Comparison of ENCODE assay signal across 8 cellular contexts in the genomic region with DNA sequence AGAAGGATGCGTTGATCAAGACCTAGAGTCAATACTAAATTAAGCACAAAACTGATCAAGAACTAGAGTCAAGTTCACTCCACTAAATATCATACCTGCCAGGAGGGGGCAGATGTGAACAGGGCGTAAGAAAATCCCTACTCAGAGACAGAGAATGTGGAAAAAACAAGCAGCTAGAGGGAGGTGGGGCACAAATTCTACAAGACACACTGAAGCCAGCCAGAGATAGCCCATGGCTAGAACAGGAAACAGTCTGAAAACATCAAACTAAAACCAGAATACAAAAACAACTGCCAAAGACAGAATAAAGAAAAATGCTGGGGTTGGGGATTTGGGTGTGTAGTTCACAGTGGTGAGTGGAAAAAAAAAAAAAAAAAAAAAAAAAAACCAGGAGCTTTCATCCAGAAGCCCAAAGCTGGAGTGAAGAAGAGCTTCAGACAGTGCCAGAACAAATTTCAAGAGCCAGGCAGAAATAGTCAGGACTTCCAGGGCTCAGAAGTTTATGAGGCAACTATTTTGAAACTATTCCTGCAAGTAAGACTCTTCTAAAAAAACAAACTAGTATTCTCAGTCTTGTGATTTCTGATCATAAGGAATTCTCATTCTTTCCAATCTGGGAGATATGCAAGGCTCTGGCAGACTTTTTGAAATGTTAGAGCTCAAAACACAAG.
DNase-seq lines count a peak whose midpoint lies in the region; ATAC-seq and TF ChIP-seq lines count a peak whose summit lies in the region.

No MANE protein-coding gene starts in this region.

- H3K4me2 ChIP-seq in SU-DHL-6 (ENCODE audit: low read depth, low read length, poor library complexity, severe bottlenecking): no peak overlapping the region

- peaks cover 49% of the 10 kb centered on the region for H3K4me1 Mint-ChIP-seq in HFFc6 (ENCODE audit: low read depth)

- H3K27me3 ChIP-seq in SU-DHL-6 (ENCODE audit: low read length): no peaks in the 10 kb centered on the region
- no peaks in the 10 kb centered on the region for H3K27me3 ChIP-seq in colonic mucosa

- H3F3A ChIP-seq in SU-DHL-6 (ENCODE audit: insufficient read depth): no peaks in the 10 kb centered on the region

- ATAC-seq in activated CD4-positive, CD25-positive, alpha-beta regulatory T cell treated with anti-CD3 and anti-CD28 coated beads, Interleukin-2, amount 50 U/mL, for 24 hours: peak; percentile 44 to 74
- ATAC-seq in stimulated activated naive CD8-positive, alpha-beta T cell treated with anti-CD3 and anti-CD28 coated beads, Interleukin-15, Interleukin-2, amounts not matched to agents 100 U/mL and 50 U/mL, for 24 hours: peak; percentile 68

- no peaks in the 10 kb centered on the region for H3K36me3 ChIP-seq in SU-DHL-6 (ENCODE audit: low read length)
- no peaks in the 10 kb centered on the region for H3K36me3 ChIP-seq in colonic mucosa

- H2AFZ ChIP-seq in SU-DHL-6 (ENCODE audit: low read depth, low read length, severe bottlenecking): no peak overlapping the region

- intact Hi-C loops in colonic mucosa (cut with DNase I): loop anchor here (2.0 kb wide), 2 partner anchors 118 to 194 kb away; a partner anchor contains a TSS

- no peaks in the 10 kb centered on the region for H3K79me2 ChIP-seq in SU-DHL-6 (ENCODE audit: insufficient read depth, low read length)

- H3K27ac ChIP-seq in SU-DHL-6 (ENCODE audit: low read depth, low read length): no peak overlapping the region
- peak overlapping the region; percentile 29 for H3K27ac ChIP-seq in colonic mucosa

- no peaks in the 10 kb centered on the region for H3K9me3 Mint-ChIP-seq in HFFc6

- no peaks in the 10 kb centered on the region for H3K4me1 ChIP-seq in colonic mucosa

- H3K9me3 ChIP-seq in SU-DHL-6 (ENCODE audit: insufficient read depth, low read length) (no peaks in the 10 kb centered on the region), colonic mucosa (no peaks in the 10 kb centered on the region)

- H3K9me2 ChIP-seq in SU-DHL-6 (replicated peaks; ENCODE audit: insufficient read depth, low read length): no peaks in the 10 kb centered on the region

- DNase-seq in activated CD4-positive, CD25-positive, alpha-beta regulatory T cell treated with anti-CD3 and anti-CD28 coated beads, Interleukin-2, amount 50 U/mL, for 72 hours: no peak
- DNase-seq in HFFc6 (peak; percentile 85), NCI-H1105 (lab: John Stamatoyannopoulos, UW) (peak; percentile 55), colonic mucosa (peak; percentile 75), medulla oblongata (ENCODE audit: extremely low spot score) (peak; percentile 56)
- DNase-seq in stimulated activated naive CD8-positive, alpha-beta T cell treated with anti-CD3 and anti-CD28 coated beads, Interleukin-15, Interleukin-2, amounts not matched to agents 100 U/mL and 50 U/mL, for 24 hours: peak; percentile 65

- peak overlapping the region; percentile 50 for H3K4me3 Mint-ChIP-seq in HFFc6

- H3K27me3 Mint-ChIP-seq in HFFc6 (ENCODE audit: insufficient read depth): peaks cover 1% of the 10 kb centered on the region; the same call in 1 of the 2 replicates

- peak overlapping the region; percentile 78 for H3K27ac Mint-ChIP-seq in HFFc6

- H3K4me3 ChIP-seq in SU-DHL-6 (ENCODE audit: insufficient read depth, low read length, poor library complexity, severe bottlenecking) (no peak overlapping the region), colonic mucosa (no peak overlapping the region)

- peak; percentile 91 for TF ChIP-seq CTCF in HFFc6 (IDR thresholded peaks at IDR 0.05)
- peak; percentile 65 for TF ChIP-seq CTCF in SU-DHL-6 (IDR thresholded peaks at IDR 0.05; ENCODE audit: insufficient read depth, low read length, poor library complexity, severe bottlenecking)
- TF ChIP-seq CTCF in colonic mucosa (IDR thresholded peaks at IDR 0.05): peak; percentile 38

- H3K36me3 Mint-ChIP-seq in HFFc6 (ENCODE audit: low read depth): no peaks in the 10 kb centered on the region

- no peaks in the 10 kb centered on the region for H4K20me1 ChIP-seq in SU-DHL-6 (ENCODE audit: low read depth, low read length)

- no peak overlapping the region for H3K9ac ChIP-seq in SU-DHL-6 (ENCODE audit: low read length)
- H3K9ac ChIP-seq in colonic mucosa (ENCODE audit: low read depth in 2 of 2, low read length in 2 of 2): no peak overlapping the region

Comparison
In these comparisons a context has a peak if more than half of its experiments do, and no peak if none do; other contexts are left out.
1. CTCF ChIP-seq: peak in every context shown above with its lines; median percentile 91 in HFFc6; 65 in SU-DHL-6; 38 in colonic mucosa.